Comparison of ENCODE assay signal across 13 cellular contexts in genomic region chr22:27670701-27671412, GRCh38.
DNase-seq lines count a peak whose midpoint lies in the region; ATAC-seq and TF ChIP-seq lines count a peak whose summit lies in the region.
"Had no signal": no experiment of that assay in that cellular context is flagged by ENCODE, and none has a peak within 500 bp of the region (broad histone marks: within the 10 kb centered on the region; RNA-seq: fewer than 3 reads in every experiment).

No MANE protein-coding gene starts in this region.

- H3K9me3 ChIP-seq in Caco-2 (peaks cover 3% of the 10 kb centered on the region; the same call in 1 of the 2 replicates), NT2/D1 (ENCODE audit: insufficient read depth, low read length) (peaks cover 6% of the 10 kb centered on the region; the same call in 1 of the 2 replicates), MM.1S (replicated peaks; ENCODE audit: insufficient read depth, low read length) (no peaks in the 10 kb centered on the region)

- H3K9me2 ChIP-seq in MM.1S (replicated peaks; ENCODE audit: insufficient read depth, low read length), result no peaks in the 10 kb centered on the region

- H3K4me1 ChIP-seq in Caco-2, result peaks cover 27% of the 10 kb centered on the region
- H3K4me1 ChIP-seq in NT2/D1 (ENCODE audit: insufficient read depth, insufficient read length), result peaks cover 21% of the 10 kb centered on the region
- H3K4me1 ChIP-seq in MM.1S (ENCODE audit: low read length), result no peaks in the 10 kb centered on the region

- H3K27me3 Mint-ChIP-seq in Caco-2 (ENCODE audit: insufficient read depth, unreplicated experiment), result no peaks in the 10 kb centered on the region
- H3K27me3 Mint-ChIP-seq in neural crest cell (ENCODE audit: low read depth), result no peaks in the 10 kb centered on the region

- H3K36me3 Mint-ChIP-seq in Caco-2 (ENCODE audit: insufficient read depth, unreplicated experiment), result peaks cover 5% of the 10 kb centered on the region
- H3K36me3 Mint-ChIP-seq in neural crest cell (ENCODE audit: low read depth), result peaks cover 5% of the 10 kb centered on the region
- H3K36me3 Mint-ChIP-seq: activated naive CD4-positive, alpha-beta T cell treated with anti-CD3 and anti-CD28 coated beads, Interleukin-2, amount 50 U/mL, for 24 hours had no signal

- H3K9me3 Mint-ChIP-seq in Caco-2 (ENCODE audit: unreplicated experiment) (peaks cover 10% of the 10 kb centered on the region), neural crest cell (peaks cover 5% of the 10 kb centered on the region)
- H3K9me3 Mint-ChIP-seq: activated naive CD4-positive, alpha-beta T cell treated with anti-CD3 and anti-CD28 coated beads, Interleukin-2, amount 50 U/mL, for 24 hours had no signal

- H3K79me2 ChIP-seq in MM.1S (ENCODE audit: low read length), result no peaks in the 10 kb centered on the region

- peak overlapping the region; percentile 46 for H3K9ac ChIP-seq in NT2/D1 (ENCODE audit: insufficient read length, low read depth)
- H3K9ac ChIP-seq in MM.1S (ENCODE audit: low read length), result no peak overlapping the region

- peak overlapping the region; percentile 90 for H3K27ac Mint-ChIP-seq in Caco-2 (ENCODE audit: unreplicated experiment)
- H3K27ac Mint-ChIP-seq in neural crest cell (ENCODE audit: unreplicated experiment), result peak overlapping the region; percentile 96
- H3K27ac Mint-ChIP-seq: activated naive CD4-positive, alpha-beta T cell treated with anti-CD3 and anti-CD28 coated beads, Interleukin-2, amount 50 U/mL, for 24 hours; CD4-positive, alpha-beta T cell; T-helper 1 cell treated with Interleukin-12 subunit alpha and Interleukin-12 subunit beta and Interleukin-4 antibody, amounts not matched to agents 30 μg/mL and 1 μg/mL, for 36 hours had no signal

- TSS peak; percentile 97 for BruUV-seq in Caco-2 (replicated peaks; lab: Mats Ljungman, UMichigan)

- no peaks in the 10 kb centered on the region for H3F3A ChIP-seq in MM.1S (ENCODE audit: insufficient read depth, low read length)

- TF ChIP-seq CTCF in Caco-2 (IDR thresholded peaks at IDR 0.05; ENCODE audit: insufficient read depth in 1 of 2, low read depth in 1 of 2, low read length in 1 of 2, severe bottlenecking in 1 of 2, unreplicated experiment in 1 of 2) (no peak), neural crest cell (conservative IDR thresholded peaks at IDR 0.05) (no peak), MM.1S (IDR thresholded peaks at IDR 0.05; ENCODE audit: low read length) (no peak)

- DNase-seq in Caco-2 (peak; percentile 95 to 97), NT2/D1 (ENCODE audit: low read depth, low spot score) (peak; percentile 81), cardiac septum (ENCODE audit: low spot score) (peak; percentile 89), neural crest cell (ENCODE audit: low read depth, low spot score) (peak; percentile 75), MM.1S (no peak), NCI-H345 (lab: John Stamatoyannopoulos, UW) (no peak)
- DNase-seq: CD4-positive, alpha-beta T cell; NCI-H187 treated with DMSO at 0.1 percent for 48 hours had no signal

- no peaks in the 10 kb centered on the region for H3K27me3 ChIP-seq in Caco-2 (replicated peaks; ENCODE audit: control insufficient read depth, insufficient read depth, low read length)
- H3K27me3 ChIP-seq in NT2/D1 (ENCODE audit: insufficient read depth, insufficient read length), result no peaks in the 10 kb centered on the region
- H3K27me3 ChIP-seq in MM.1S (replicated peaks; ENCODE audit: insufficient read depth, low read length), result peaks cover 71% of the 10 kb centered on the region
- H3K27me3 ChIP-seq: esophagus muscularis mucosa had no signal

- peak overlapping the region; percentile 54 for H3K4me3 Mint-ChIP-seq in Caco-2 (ENCODE audit: unreplicated experiment)
- peak overlapping the region; percentile 56 for H3K4me3 Mint-ChIP-seq in neural crest cell
- H3K4me3 Mint-ChIP-seq: activated naive CD4-positive, alpha-beta T cell treated with anti-CD3 and anti-CD28 coated beads, Interleukin-2, amount 50 U/mL, for 24 hours; CD4-positive, alpha-beta T cell; T-helper 1 cell treated with Interleukin-12 subunit alpha and Interleukin-12 subunit beta and Interleukin-4 antibody, amounts not matched to agents 30 μg/mL and 1 μg/mL, for 36 hours had no signal

- ATAC-seq in HG03439 (IDR thresholded peaks at IDR 0.05; ENCODE audit: unreplicated experiment) (no peak), GM19351 (IDR thresholded peaks at IDR 0.05; ENCODE audit: unreplicated experiment) (no peak)

- POLR2A ChIA-PET in Caco-2 (lab: Charles Lee), result interaction anchor here (0.5 to 1.1 kb wide), 6 partner anchors 15 to 1247 kb away, joined by 3 to 7 read pairs (median 4); no protein-coding TSS in a partner anchor

- intact Hi-C loops in Caco-2 (cut with micrococcal nuclease; ENCODE audit: unreplicated experiment) (loop anchor here (2.0 kb wide), 1 partner anchor 24 kb away; no protein-coding TSS in a partner anchor), cardiac septum (cut with DNase I) (loop anchor here (5.0 kb wide), 1 partner anchor 46 kb away; no protein-coding TSS in a partner anchor)

- H4K20me1 ChIP-seq in MM.1S (ENCODE audit: insufficient read depth, low read length), result no peaks in the 10 kb centered on the region

- H3K27ac ChIP-seq in MM.1S (ENCODE audit: low read length), result no peak overlapping the region

- CTCF ChIA-PET in Caco-2 (lab: Charles Lee), result interaction anchor here (0.6 to 0.7 kb wide), 2 partner anchors 16 to 564 kb away, joined by 3 read pairs; no protein-coding TSS in a partner anchor

- no peak overlapping the region for H3K4me2 ChIP-seq in MM.1S (ENCODE audit: low read depth, low read length)

- no peak overlapping the region for H2AFZ ChIP-seq in MM.1S (ENCODE audit: low read length)

- H3K4me1 Mint-ChIP-seq in Caco-2 (ENCODE audit: low read depth, unreplicated experiment) (peaks cover 36% of the 10 kb centered on the region), neural crest cell (peaks cover 77% of the 10 kb centered on the region)
- H3K4me1 Mint-ChIP-seq: activated naive CD4-positive, alpha-beta T cell treated with anti-CD3 and anti-CD28 coated beads, Interleukin-2, amount 50 U/mL, for 24 hours had no signal

- no peaks in the 10 kb centered on the region for H3K36me3 ChIP-seq in Caco-2 (ENCODE audit: control insufficient read depth, insufficient read depth, low read length)
- H3K36me3 ChIP-seq in NT2/D1 (ENCODE audit: insufficient read depth, insufficient read length, low read length), result peaks cover 5% of the 10 kb centered on the region
- H3K36me3 ChIP-seq in MM.1S (replicated peaks; ENCODE audit: insufficient read depth, low read length), result no peaks in the 10 kb centered on the region
- H3K36me3 ChIP-seq: esophagus muscularis mucosa had no signal

- no peak overlapping the region for H3K4me3 ChIP-seq in Caco-2 (ENCODE audit: low read depth, low read length)
- H3K4me3 ChIP-seq in NT2/D1 (ENCODE audit: insufficient read length, low read depth), result no peak overlapping the region
- H3K4me3 ChIP-seq in MM.1S (ENCODE audit: low read length), result no peak overlapping the region
- H3K4me3 ChIP-seq: esophagus muscularis mucosa had no signal

Comparison
In these comparisons a context has a peak if more than half of its experiments do, and no peak if none do; other contexts are left out.
1. DNase-seq: peak in Caco-2 (2 of 2), NT2/D1 (single experiment), cardiac septum (single experiment) and neural crest cell (single experiment); none in MM.1S (single experiment) and NCI-H345 (single experiment).